In the genomic region with DNA sequence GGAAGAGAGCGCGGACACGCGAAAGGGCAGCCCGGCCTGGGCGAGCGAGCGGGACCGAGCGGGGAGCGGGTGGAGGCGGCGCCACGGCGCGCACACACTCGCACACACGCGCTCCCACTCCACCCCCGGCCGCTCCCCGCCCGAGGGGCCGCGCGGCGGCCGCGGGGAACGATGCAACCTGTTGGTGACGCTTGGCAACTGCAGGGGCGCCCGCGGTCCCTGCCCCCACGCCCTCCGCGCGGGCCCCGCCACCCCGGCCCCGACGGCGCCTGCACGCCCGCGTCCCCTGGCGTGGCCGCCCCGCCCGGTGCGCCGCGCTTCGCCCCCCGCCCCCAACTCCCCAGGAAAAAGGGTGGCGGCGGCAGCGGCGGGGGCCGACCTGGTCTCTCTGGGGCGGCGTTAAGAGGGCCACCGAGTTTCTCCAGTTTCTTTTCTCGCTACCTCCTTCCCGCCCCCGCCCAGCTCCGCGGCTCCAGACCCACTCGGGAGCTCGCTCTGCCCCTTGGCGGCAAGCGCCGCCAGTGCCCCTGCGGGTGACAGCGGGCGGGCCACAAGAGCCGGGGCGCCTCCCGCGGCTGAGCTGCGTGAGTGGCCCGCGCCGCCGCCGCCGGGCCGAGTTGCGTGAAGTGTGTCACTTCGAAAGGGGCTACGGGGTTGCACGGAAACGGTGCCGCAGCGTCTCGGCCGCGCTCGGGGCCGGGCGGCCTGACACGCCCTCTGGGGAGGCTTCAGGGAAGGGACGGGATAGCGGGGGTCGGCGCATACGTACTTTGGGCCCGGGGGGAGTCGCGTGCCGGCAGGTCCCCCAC, we compare ENCODE assay signal across 8 cellular contexts. TPM values are rescaled to one million over a fixed set of nuclear protein-coding genes. Genes with fewer than 3 reads are reported as not detected.
A peak's percentile ranks its signal among the peaks of the same experiment; 100 is the strongest.
DNase-seq lines count a peak whose midpoint lies in the region; ATAC-seq and TF ChIP-seq lines count a peak whose summit lies in the region.

A gene (minus strand): TSS at position 80 of the 809 bp plus-strand sequence. CDS start 2,847 bp downstream, outside the sequence.

- peak within 1 kb of the TSS; percentile 94 for H3K27ac ChIP-seq in RWPE2 (ENCODE audit: poor library complexity, severe bottlenecking)
- peak within 1 kb of the TSS; percentile 98 for H3K27ac ChIP-seq in stomach smooth muscle (ENCODE audit: low read length)

- peaks cover 61% of the 10 kb centered on the region for H3K27me3 Mint-ChIP-seq in neural crest cell (ENCODE audit: low read depth)

- H3K36me3 ChIP-seq in RWPE2 (ENCODE audit: low read depth) (peaks cover 18% of the 10 kb centered on the region), stomach smooth muscle (ENCODE audit: control insufficient read depth in 2 of 2, insufficient read depth in 2 of 2, low read length in 2 of 2) (peaks cover 4 to 13% of the 10 kb centered on the region in 2 donors)

- H3K4me1 ChIP-seq in RWPE2 (ENCODE audit: insufficient read depth, poor library complexity, severe bottlenecking) (peaks cover 34% of the 10 kb centered on the region), stomach smooth muscle (ENCODE audit: control insufficient read depth, insufficient read depth, low read length) (peaks cover 9% of the 10 kb centered on the region)

- H3K27me3 ChIP-seq in RWPE2 (ENCODE audit: insufficient read depth, poor library complexity, severe bottlenecking) (no peaks in the 10 kb centered on the region), stomach smooth muscle (ENCODE audit: control insufficient read depth in 1 of 2, insufficient read depth in 2 of 2, low read length in 2 of 2) (no peaks in the 10 kb centered on the region)

- H3K4me3 Mint-ChIP-seq in neural crest cell: peak within 1 kb of the TSS; percentile 95

- H3K27ac Mint-ChIP-seq in neural crest cell (ENCODE audit: unreplicated experiment): no peak within 1 kb of the TSS

- H3K9me3 ChIP-seq in RWPE2 (ENCODE audit: severe bottlenecking) (no peaks in the 10 kb centered on the region), stomach smooth muscle (ENCODE audit: control insufficient read depth in 2 of 2, low read length in 2 of 2) (no peaks in the 10 kb centered on the region)

- peaks cover 4% of the 10 kb centered on the region for H3K9me3 Mint-ChIP-seq in neural crest cell

- ATAC-seq in GM21360 (IDR thresholded peaks at IDR 0.05; ENCODE audit: unreplicated experiment) (peak; percentile 53), RWPE2 (ENCODE audit: low read depth) (peak; percentile 53)

- H3K4me3 ChIP-seq in RWPE2 (ENCODE audit: severe bottlenecking) (peak within 1 kb of the TSS; percentile 87), stomach smooth muscle (ENCODE audit: low read length in 2 of 2) (peak within 1 kb of the TSS; percentile 87 to 89)

- TF ChIP-seq CTCF in RWPE2 (IDR thresholded peaks at IDR 0.05; ENCODE audit: poor library complexity, severe bottlenecking): peak; percentile 93
- TF ChIP-seq CTCF in neural crest cell (conservative IDR thresholded peaks at IDR 0.05): peak; percentile 60

- H3K9ac ChIP-seq in stomach smooth muscle (ENCODE audit: low read length in 2 of 2): peak within 1 kb of the TSS; percentile 65 to 83

- H3K4me1 Mint-ChIP-seq in neural crest cell: peaks cover 28% of the 10 kb centered on the region

- no peaks in the 10 kb centered on the region for H3K36me3 Mint-ChIP-seq in neural crest cell (ENCODE audit: low read depth)

- DNase-seq in DMS114 treated with DMSO at 0.1 percent for 48 hours (lab: John Stamatoyannopoulos, UW; ENCODE audit: unreplicated experiment) (peak; percentile 48), HUDEP-2 (lab: John Stamatoyannopoulos, UW; ENCODE audit: unreplicated experiment in 76 of 76) (peak in 72 of 76 experiments; percentile 23 to 82 (median 70)), RWPE2 (ENCODE audit: low spot score) (peak; percentile 89), fibroblast of the conjunctiva (ENCODE audit: low read depth) (peak; percentile 68), neural crest cell (ENCODE audit: low read depth, low spot score) (peak; percentile 52)
- DNase-seq in activated effector memory CD4-positive, alpha-beta T cell treated with Interleukin-2 at 50 U/mL for 16 hours: peak; percentile 85

RNA-seq across cellular contexts. Expression of the gene that starts here (rescaled TPM):
- total RNA-seq in neural crest cell: 1.3 and 1.8 TPM in 2 replicates

Comparison
In these comparisons a context has a peak if more than half of its experiments do, and no peak if none do; other contexts are left out.
1. Peak in every context shown above with its lines: DNase-seq, ATAC-seq, H3K4me3 ChIP-seq and H3K27ac ChIP-seq.